30 cellular contexts compared by ENCODE assay signal in the genomic region with DNA sequence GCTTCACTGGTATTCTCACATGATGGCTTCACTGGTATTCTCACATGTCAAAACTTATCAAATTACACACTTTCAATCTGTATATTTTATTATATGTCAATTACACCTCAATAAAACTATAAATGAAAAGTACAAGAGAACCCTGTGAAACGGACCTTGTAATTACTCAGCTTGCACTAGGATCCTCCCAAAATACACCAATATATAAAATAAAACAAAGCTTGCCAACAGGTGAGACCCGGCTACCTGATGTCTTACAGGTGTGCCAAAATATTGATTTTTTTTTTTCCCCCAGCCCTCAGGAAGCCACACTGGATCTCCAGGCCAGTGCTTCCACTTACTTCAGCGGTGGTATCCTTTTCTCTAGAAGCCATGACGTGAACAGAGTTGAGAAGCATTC.
"Had no signal": no experiment of that assay in that cellular context is flagged by ENCODE, and none has a peak within 500 bp of the region (broad histone marks: within the 10 kb centered on the region; RNA-seq: fewer than 3 reads in every experiment).

No MANE protein-coding gene starts in this region.

- H3K4me2 ChIP-seq: neural progenitor cell, smooth muscle cell had no signal

- DNase-seq: naive thymus-derived CD4-positive, alpha-beta T cell; natural killer cell; occipital lobe; ovary; posterior cingulate gyrus; psoas muscle; right cardiac atrium; right lobe of liver; sigmoid colon; spleen; stimulated activated CD4-positive, alpha-beta T cell treated with anti-CD3 and anti-CD28 coated beads, Interleukin-12 subunit alpha, Interleukin-12 subunit beta, amount 100 ng/mL, for 4 hours; stimulated activated CD4-positive, alpha-beta T cell treated with anti-CD3 and anti-CD28 coated beads, Interleukin-1b, Interleukin-23, amount 100 ng/mL, for 48 hours; stimulated activated CD4-positive, alpha-beta T cell treated with anti-CD3 and anti-CD28 coated beads, Interleukin-2, amount 100 ng/mL, for 48 hours; stimulated activated CD4-positive, alpha-beta T cell treated with anti-CD3 and anti-CD28 coated beads, Interleukin-4, amount 100 ng/mL, for 24 hours; stimulated activated naive CD4-positive, alpha-beta T cell; stimulated activated naive CD8-positive, alpha-beta T cell treated with anti-CD3 and anti-CD28 coated beads, Interleukin-15, amount 100 ng/mL, for 72 hours; stimulated activated naive CD8-positive, alpha-beta T cell treated with anti-CD3 and anti-CD28 coated beads, Interleukin-15, Interleukin-2, amounts not matched to agents 100 U/mL and 50 U/mL, for 24 hours; substantia nigra; testis; tibial artery; upper lobe of left lung had no signal

- H3K27ac ChIP-seq: neural progenitor cell, ovary, parathyroid adenoma, psoas muscle, right lobe of liver, sigmoid colon, spleen, suprapubic skin, testis, tibial artery, upper lobe of left lung, vagina had no signal

- H2AFZ ChIP-seq: neural progenitor cell, parathyroid adenoma had no signal

- H3K36me3 Mint-ChIP-seq: natural killer cell had no signal

- H3K4me1 ChIP-seq: neural progenitor cell, parathyroid adenoma had no signal

- H3K9me3 Mint-ChIP-seq: natural killer cell; nephron; stimulated activated memory B cell treated with anti-CD40 and anti-IgM and Interleukin-4, amounts not matched to agents 10 μg/mL and 1 μg/mL and 100 μg/mL, for 72 hours; stimulated activated naive CD8-positive, alpha-beta T cell treated with anti-CD3 and anti-CD28 coated beads, Interleukin-15, amount 100 ng/mL, for 72 hours had no signal

- ATAC-seq: naive thymus-derived CD4-positive, alpha-beta T cell; natural killer cell; psoas muscle; right cardiac atrium; right lobe of liver; stimulated activated memory B cell treated with anti-CD40 and anti-IgM and Interleukin-4, amounts not matched to agents 10 μg/mL and 1 μg/mL and 100 μg/mL, for 72 hours; stimulated activated naive CD8-positive, alpha-beta T cell treated with anti-CD3 and anti-CD28 coated beads, Interleukin-15, amount 100 ng/mL, for 72 hours; stimulated activated naive CD8-positive, alpha-beta T cell treated with anti-CD3 and anti-CD28 coated beads, Interleukin-15, Interleukin-2, amounts not matched to agents 100 U/mL and 50 U/mL, for 24 hours had no signal

- H3K27me3 Mint-ChIP-seq: naive thymus-derived CD4-positive, alpha-beta T cell; progenitor cell of endocrine pancreas; stimulated activated memory B cell treated with anti-CD40 and anti-IgM and Interleukin-4, amounts not matched to agents 10 μg/mL and 1 μg/mL and 100 μg/mL, for 72 hours; stimulated activated naive CD8-positive, alpha-beta T cell treated with anti-CD3 and anti-CD28 coated beads, Interleukin-15, amount 100 ng/mL, for 72 hours had no signal

- H3K9me3 ChIP-seq: ovary, psoas muscle, right lobe of liver, sigmoid colon, spleen, suprapubic skin, testis, tibial artery, upper lobe of left lung, vagina had no signal

- H3K27me3 ChIP-seq: neural progenitor cell, ovary, right lobe of liver, sigmoid colon, spleen, suprapubic skin, testis, tibial artery, upper lobe of left lung, vagina had no signal

- H3K36me3 ChIP-seq: neural progenitor cell, ovary, right lobe of liver, vagina had no signal

- H3K9ac ChIP-seq: neural progenitor cell, parathyroid adenoma had no signal

- H3K79me2 ChIP-seq: parathyroid adenoma had no signal

- H3K27ac Mint-ChIP-seq: natural killer cell; nephron; neural progenitor cell; progenitor cell of endocrine pancreas; stimulated activated memory B cell treated with anti-CD40 and anti-IgM and Interleukin-4, amounts not matched to agents 10 μg/mL and 1 μg/mL and 100 μg/mL, for 72 hours had no signal

- FAIRE-seq: urothelium cell line had no signal

- H3K4me3 ChIP-seq: neural progenitor cell, ovary, psoas muscle, right lobe of liver, sigmoid colon, smooth muscle cell, spleen, suprapubic skin, testis, tibial artery, upper lobe of left lung, vagina had no signal

- H3K4me3 Mint-ChIP-seq: naive thymus-derived CD4-positive, alpha-beta T cell; natural killer cell; nephron; neural progenitor cell; stimulated activated memory B cell treated with anti-CD40 and anti-IgM and Interleukin-4, amounts not matched to agents 10 μg/mL and 1 μg/mL and 100 μg/mL, for 72 hours; stimulated activated naive CD8-positive, alpha-beta T cell treated with anti-CD3 and anti-CD28 coated beads, Interleukin-15, amount 100 ng/mL, for 72 hours had no signal
